ENCODE assay signal across 8 cellular contexts in genomic region chr11:108009497-108010360, GRCh38. TPM values are rescaled to one million over a fixed set of nuclear protein-coding genes. Genes with fewer than 3 reads are reported as not detected.
DNase-seq lines count a peak whose midpoint lies in the region; ATAC-seq and TF ChIP-seq lines count a peak whose summit lies in the region.

No MANE protein-coding gene starts in this region.

- H3K27ac Mint-ChIP-seq in activated T-helper 2 cell treated with anti-CD3 and anti-CD28 coated beads, Interferon-gamma antibody, Interleukin-2, Interleukin-4, amounts not matched to agents 10 μg/mL and 5 μg/mL and 100 μg/mL, durations not matched to agents 14 hours and 24 hours and 36 hours: peak overlapping the region; percentile 94
- H3K27ac Mint-ChIP-seq in progenitor cell of endocrine pancreas: peak overlapping the region; percentile 100

- no peaks in the 10 kb centered on the region for H3K27me3 Mint-ChIP-seq in activated T-helper 2 cell treated with anti-CD3 and anti-CD28 coated beads, Interferon-gamma antibody, Interleukin-2, Interleukin-4, amounts not matched to agents 10 μg/mL and 5 μg/mL and 100 μg/mL, durations not matched to agents 14 hours and 24 hours and 36 hours (ENCODE audit: low read depth)
- H3K27me3 Mint-ChIP-seq in progenitor cell of endocrine pancreas: no peaks in the 10 kb centered on the region

- peaks cover 17% of the 10 kb centered on the region for H3K36me3 Mint-ChIP-seq in activated T-helper 2 cell treated with anti-CD3 and anti-CD28 coated beads, Interferon-gamma antibody, Interleukin-2, Interleukin-4, amounts not matched to agents 10 μg/mL and 5 μg/mL and 100 μg/mL, durations not matched to agents 14 hours and 24 hours and 36 hours (ENCODE audit: low read depth)
- H3K36me3 Mint-ChIP-seq in progenitor cell of endocrine pancreas (ENCODE audit: insufficient read depth): no peaks in the 10 kb centered on the region

- ATAC-seq in GM18907 (IDR thresholded peaks at IDR 0.05; ENCODE audit: unreplicated experiment) (peak; percentile 22), HG03469 (IDR thresholded peaks at IDR 0.05; ENCODE audit: unreplicated experiment) (peak; percentile 1), left cardiac atrium (peak; percentile 3 to 19)

- H3K4me3 Mint-ChIP-seq in activated T-helper 2 cell treated with anti-CD3 and anti-CD28 coated beads, Interferon-gamma antibody, Interleukin-2, Interleukin-4, amounts not matched to agents 10 μg/mL and 5 μg/mL and 100 μg/mL, durations not matched to agents 14 hours and 24 hours and 36 hours (ENCODE audit: low read depth): peak overlapping the region; percentile 91
- H3K4me3 Mint-ChIP-seq in progenitor cell of endocrine pancreas (ENCODE audit: low read depth): peak overlapping the region; percentile 99

- intact Hi-C loops in activated T-helper 2 cell treated with anti-CD3 and anti-CD28 coated beads, Interferon-gamma antibody, Interleukin-2, Interleukin-4, amounts not matched to agents 10 μg/mL and 5 μg/mL and 100 μg/mL, durations not matched to agents 14 hours and 24 hours and 36 hours (cut with micrococcal nuclease): loop anchor here (5.0 kb wide), 5 partner anchors 108 to 648 kb away; partner anchors contain the start of genes ALKBH8, ATM, C11orf65 and NPAT
- intact Hi-C loops in left cardiac atrium (cut with DNase I): loop anchor here in 1 of 2 donors (10.0 kb wide), 1 partner anchor 215 kb away; the partner anchor contains the start of genes ATM and NPAT

- no peaks in the 10 kb centered on the region for H3K9me3 Mint-ChIP-seq in activated T-helper 2 cell treated with anti-CD3 and anti-CD28 coated beads, Interferon-gamma antibody, Interleukin-2, Interleukin-4, amounts not matched to agents 10 μg/mL and 5 μg/mL and 100 μg/mL, durations not matched to agents 14 hours and 24 hours and 36 hours
- H3K9me3 Mint-ChIP-seq in progenitor cell of endocrine pancreas (ENCODE audit: low read depth): no peaks in the 10 kb centered on the region

- DNase-seq in ACHN (peak; percentile 30), left cardiac atrium (no peak), progenitor cell of endocrine pancreas (ENCODE audit: low spot score, unreplicated experiment) (no peak), HuH-7.5 (ENCODE audit: low spot score) (no peak), T1000 (lab: John Stamatoyannopoulos, UW) (no peak)
- no peak for DNase-seq in activated T-helper 2 cell treated with anti-CD3 and anti-CD28 coated beads, Interferon-gamma antibody, Interleukin-2, Interleukin-4, amounts not matched to agents 10 μg/mL and 5 μg/mL and 100 μg/mL, durations not matched to agents 14 hours and 24 hours and 36 hours (ENCODE audit: low spot score)

- TF ChIP-seq CTCF in progenitor cell of endocrine pancreas (IDR thresholded peaks at IDR 0.05; ENCODE audit: unreplicated experiment): no peak

- peaks cover 16% of the 10 kb centered on the region for H3K4me1 Mint-ChIP-seq in activated T-helper 2 cell treated with anti-CD3 and anti-CD28 coated beads, Interferon-gamma antibody, Interleukin-2, Interleukin-4, amounts not matched to agents 10 μg/mL and 5 μg/mL and 100 μg/mL, durations not matched to agents 14 hours and 24 hours and 36 hours (ENCODE audit: low read depth)
- H3K4me1 Mint-ChIP-seq in progenitor cell of endocrine pancreas (ENCODE audit: low read depth): peaks cover 12% of the 10 kb centered on the region

- in situ Hi-C loops in ACHN (cut with HindIII; ENCODE audit: low pct_ligation_motif_present, low pct_unique_long_range_greater_than_20kb, low sequenced_read_pairs): no loop called here

RNA-seq across cellular contexts. Expression of gene CUL5, which starts 1.0 kb away (rescaled TPM):
- total RNA-seq in activated T-helper 2 cell treated with anti-CD3 and anti-CD28 coated beads, Interferon-gamma antibody, Interleukin-2, Interleukin-4, amounts not matched to agents 10 μg/mL and 5 μg/mL and 100 μg/mL, durations not matched to agents 14 hours and 24 hours and 36 hours: 33.7 and 34.2 TPM in 2 replicates
- total RNA-seq in left cardiac atrium (10 to 100 TPM; 37.9 to 40.5 TPM), progenitor cell of endocrine pancreas (35.2 and 37.9 TPM in 2 replicates)
